ENCODE assay signal across 19 cellular contexts in the genomic region with DNA sequence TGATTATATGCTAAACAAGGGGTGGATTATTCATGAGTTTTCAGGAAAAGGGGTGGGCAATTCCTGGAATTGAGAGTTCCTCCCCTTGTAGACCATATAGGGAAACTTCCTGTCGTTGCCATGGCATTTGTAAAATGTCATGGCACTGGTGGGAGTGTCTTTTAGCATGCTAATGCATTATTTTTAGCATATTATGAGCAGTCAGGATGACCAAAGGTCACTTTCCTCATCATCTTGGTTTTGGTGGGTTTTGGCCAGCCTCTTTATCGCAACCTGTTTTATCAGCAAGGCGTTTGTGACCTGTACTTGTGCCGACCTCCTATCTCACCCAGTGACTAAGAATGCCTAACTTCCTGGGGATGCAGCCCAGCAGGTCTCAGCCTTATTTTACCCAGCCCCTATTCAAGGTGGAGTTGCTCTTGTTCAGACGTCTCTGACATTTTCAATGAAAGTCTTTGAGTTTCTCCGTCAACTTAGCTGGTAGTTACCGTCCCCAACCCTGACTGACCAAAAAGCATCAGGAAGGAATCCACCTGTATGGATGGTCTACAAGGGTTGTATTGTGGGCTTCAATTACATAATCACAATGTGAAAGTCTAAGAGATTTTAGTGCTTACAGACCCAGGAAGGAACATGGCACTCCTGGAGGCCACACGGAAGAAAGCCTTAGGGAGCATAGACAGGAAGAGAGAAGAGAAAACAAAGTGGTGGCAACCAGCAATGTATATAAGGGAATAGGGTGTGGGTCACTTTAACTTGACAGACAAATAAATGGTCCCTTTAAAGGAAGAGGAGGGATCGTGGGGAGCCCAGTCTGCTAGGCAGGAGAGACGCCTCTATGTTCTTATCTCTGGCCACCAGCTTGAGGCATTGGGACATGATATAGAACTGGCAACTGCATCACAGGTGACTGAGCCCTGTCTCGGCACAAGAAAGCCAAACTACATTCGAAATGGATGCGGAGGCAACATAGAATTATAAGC.
DNase-seq lines count a peak whose midpoint lies in the region; ATAC-seq and TF ChIP-seq lines count a peak whose summit lies in the region.
"Had no signal": no experiment of that assay in that cellular context is flagged by ENCODE, and none has a peak within 500 bp of the region (broad histone marks: within the 10 kb centered on the region; RNA-seq: fewer than 3 reads in every experiment).

No MANE protein-coding gene starts in this region.

- no peak overlapping the region for H3K4me3 ChIP-seq in neuronal stem cell (ENCODE audit: low read length in 2 of 2)
- H3K4me3 ChIP-seq: thoracic aorta had no signal

- CTCF ChIA-PET in CD4-positive, alpha-beta T cell (lab: Charles Lee): interaction anchor here (1.8 kb wide), 1 partner anchor 15 kb away, joined by 6 read pairs; no protein-coding TSS in a partner anchor

- no peaks in the 10 kb centered on the region for H3K79me1 ChIP-seq in neuronal stem cell (ENCODE audit: low read depth, low read length)

- H3K27me3 Mint-ChIP-seq in CD4-positive, alpha-beta T cell: no peaks in the 10 kb centered on the region
- H3K27me3 Mint-ChIP-seq: activated CD4-positive, alpha-beta T cell treated with anti-CD3 and anti-CD28 coated beads for 36 hours; activated naive CD8-positive, alpha-beta T cell had no signal

- H3K27ac Mint-ChIP-seq in CD4-positive, alpha-beta T cell: no peak overlapping the region
- H3K27ac Mint-ChIP-seq: activated CD4-positive, alpha-beta T cell treated with anti-CD3 and anti-CD28 coated beads for 36 hours; natural killer cell treated with Interleukin-12 subunit alpha and Interleukin-12 subunit beta and Interleukin-15 and Interleukin-18, amount 100 ng/mL, for 72 hours had no signal

- H2BK15ac ChIP-seq in neuronal stem cell (ENCODE audit: low read length): no peak overlapping the region

- WGBS in neuronal stem cell (ENCODE audit: extremely low coverage in 2 of 2, insufficient read length in 2 of 2, insufficient replicate concordance in 1 of 2), 2 donors: no CpG with 5 or more reads among the region's 13 CpGs

- TF ChIP-seq CTCF in CD4-positive, alpha-beta T cell (IDR thresholded peaks at IDR 0.05): no peak

- no peak overlapping the region for H3K4ac ChIP-seq in neuronal stem cell (ENCODE audit: low read length)

- H3K4me2 ChIP-seq in neuronal stem cell (ENCODE audit: insufficient read depth, low read length, poor library complexity, severe bottlenecking): no peak overlapping the region

- H3K9ac ChIP-seq in neuronal stem cell (ENCODE audit: low read depth, low read length, poor library complexity): no peak overlapping the region

- H3K36me3 Mint-ChIP-seq in CD4-positive, alpha-beta T cell (ENCODE audit: low read depth): no peaks in the 10 kb centered on the region
- H3K36me3 Mint-ChIP-seq: natural killer cell treated with Interleukin-12 subunit alpha and Interleukin-12 subunit beta and Interleukin-15 and Interleukin-18, amount 100 ng/mL, for 72 hours had no signal

- H2BK120ac ChIP-seq in neuronal stem cell (ENCODE audit: low read depth, low read length): no peak overlapping the region

- no peak overlapping the region for H3K4me3 Mint-ChIP-seq in CD4-positive, alpha-beta T cell
- H3K4me3 Mint-ChIP-seq: activated CD4-positive, alpha-beta T cell treated with anti-CD3 and anti-CD28 coated beads for 36 hours; activated naive CD8-positive, alpha-beta T cell; natural killer cell treated with Interleukin-12 subunit alpha and Interleukin-12 subunit beta and Interleukin-15 and Interleukin-18, amount 100 ng/mL, for 72 hours had no signal

- H3K9me3 Mint-ChIP-seq in CD4-positive, alpha-beta T cell: peaks cover 2% of the 10 kb centered on the region
- H3K9me3 Mint-ChIP-seq: natural killer cell treated with Interleukin-12 subunit alpha and Interleukin-12 subunit beta and Interleukin-15 and Interleukin-18, amount 100 ng/mL, for 72 hours had no signal

- H2BK5ac ChIP-seq in neuronal stem cell (ENCODE audit: low read length): no peak overlapping the region

- H3K36me3 ChIP-seq in neuronal stem cell (replicated peaks in 1 of 2; ENCODE audit: control insufficient read depth in 2 of 2, insufficient read depth in 2 of 2, low read length in 2 of 2): no peaks in the 10 kb centered on the region
- H3K36me3 ChIP-seq: thoracic aorta had no signal

- no peak overlapping the region for H4K91ac ChIP-seq in neuronal stem cell (ENCODE audit: low read depth, low read length, poor library complexity)

- H3K9me3 ChIP-seq in neuronal stem cell (replicated peaks in 1 of 2; ENCODE audit: control insufficient read depth in 2 of 2, insufficient read depth in 1 of 2, low read depth in 1 of 2, low read length in 2 of 2): peaks cover 0 to 2% of the 10 kb centered on the region in 2 donors
- H3K9me3 ChIP-seq in CD4-positive, alpha-beta T cell (ENCODE audit: control insufficient read depth, low read length): no peaks in the 10 kb centered on the region
- H3K9me3 ChIP-seq: thoracic aorta had no signal

- no peak overlapping the region for H3K14ac ChIP-seq in neuronal stem cell (ENCODE audit: low read length)

- no peaks in the 10 kb centered on the region for H3K27me3 ChIP-seq in neuronal stem cell (ENCODE audit: control insufficient read depth in 3 of 3, insufficient read depth in 3 of 3, low read depth in 1 of 3, low read length in 3 of 3)
- no peaks in the 10 kb centered on the region for H3K27me3 ChIP-seq in CD4-positive, alpha-beta T cell (ENCODE audit: control insufficient read depth, insufficient read depth, low read length)

- peak overlapping the region; percentile 27 for H2AFZ ChIP-seq in neuronal stem cell (ENCODE audit: low read length)

- no peak overlapping the region for H3K18ac ChIP-seq in neuronal stem cell (ENCODE audit: low read length)

- no peak overlapping the region for H3K27ac ChIP-seq in neuronal stem cell (replicated peaks; ENCODE audit: low read length)
- no peak overlapping the region for H3K27ac ChIP-seq in CD4-positive, alpha-beta T cell (ENCODE audit: low read depth, low read length)

- peaks cover 15% of the 10 kb centered on the region for H3K4me1 Mint-ChIP-seq in CD4-positive, alpha-beta T cell (ENCODE audit: low read depth)

- no peak overlapping the region for H2BK12ac ChIP-seq in neuronal stem cell (ENCODE audit: low read length)

- peak; percentile 40 for DNase-seq in CMK (ENCODE audit: low read depth)
- peak; percentile 35 for DNase-seq in RPMI7951 (ENCODE audit: low read depth)
- peak; percentile 43 for DNase-seq in fibroblast of gingiva (ENCODE audit: low read depth)
- DNase-seq in neuronal stem cell (ENCODE audit: low spot score): no peak
- no peak for DNase-seq in CD4-positive, alpha-beta T cell
- DNase-seq: activated CD4-positive, alpha-beta T cell treated with anti-CD3 and anti-CD28 coated beads for 36 hours; activated CD8-positive, alpha-beta memory T cell treated with anti-CD3 and anti-CD28 coated beads, Interleukin-2, amount 50 U/mL, for 48 hours; GDM1; hypothalamus; NCI-H2081 treated with DMSO at 0.1 percent for 48 hours; NCI-H748 treated with DMSO at 0.1 percent for 48 hours; T-helper 2 cell had no signal

- no peak overlapping the region for H3K23ac ChIP-seq in neuronal stem cell (ENCODE audit: low read depth, low read length, poor library complexity)

- no peak overlapping the region for H2AK5ac ChIP-seq in neuronal stem cell (ENCODE audit: low read depth, low read length)

- peaks cover 0 to 28% of the 10 kb centered on the region in 2 donors for H3K4me1 ChIP-seq in neuronal stem cell (ENCODE audit: control insufficient read depth in 2 of 2, insufficient read depth in 1 of 2, low read depth in 1 of 2, low read length in 2 of 2)

- ATAC-seq in GM21447 (IDR thresholded peaks at IDR 0.05; ENCODE audit: unreplicated experiment) (no peak), HG03139 (IDR thresholded peaks at IDR 0.05; ENCODE audit: unreplicated experiment) (no peak), GM18858 (IDR thresholded peaks at IDR 0.05; ENCODE audit: unreplicated experiment) (no peak)
- ATAC-seq in CD4-positive, alpha-beta T cell (ENCODE audit: poor library complexity): no peak
- ATAC-seq: activated CD4-positive, alpha-beta T cell treated with anti-CD3 and anti-CD28 coated beads for 36 hours; left lobe of liver; natural killer cell treated with Interleukin-12 subunit alpha and Interleukin-12 subunit beta and Interleukin-15 and Interleukin-18, amount 100 ng/mL, for 72 hours had no signal

- H4K8ac ChIP-seq in neuronal stem cell (ENCODE audit: low read depth, low read length): no peak overlapping the region

- intact Hi-C loops in CD4-positive, alpha-beta T cell (cut with DNase I, micrococcal nuclease): no loop called here

- POLR2A ChIA-PET in CD4-positive, alpha-beta T cell (lab: Charles Lee): no interaction called here

Comparison
In these comparisons a context has a peak if more than half of its experiments do, and no peak if none do; other contexts are left out.
1. DNase-seq: peak in CMK (single experiment), RPMI7951 (single experiment) and fibroblast of gingiva (single experiment); none in neuronal stem cell (single experiment) and CD4-positive, alpha-beta T cell (0 of 10).